ENCODE assay signal across 8 cellular contexts in the genomic region with DNA sequence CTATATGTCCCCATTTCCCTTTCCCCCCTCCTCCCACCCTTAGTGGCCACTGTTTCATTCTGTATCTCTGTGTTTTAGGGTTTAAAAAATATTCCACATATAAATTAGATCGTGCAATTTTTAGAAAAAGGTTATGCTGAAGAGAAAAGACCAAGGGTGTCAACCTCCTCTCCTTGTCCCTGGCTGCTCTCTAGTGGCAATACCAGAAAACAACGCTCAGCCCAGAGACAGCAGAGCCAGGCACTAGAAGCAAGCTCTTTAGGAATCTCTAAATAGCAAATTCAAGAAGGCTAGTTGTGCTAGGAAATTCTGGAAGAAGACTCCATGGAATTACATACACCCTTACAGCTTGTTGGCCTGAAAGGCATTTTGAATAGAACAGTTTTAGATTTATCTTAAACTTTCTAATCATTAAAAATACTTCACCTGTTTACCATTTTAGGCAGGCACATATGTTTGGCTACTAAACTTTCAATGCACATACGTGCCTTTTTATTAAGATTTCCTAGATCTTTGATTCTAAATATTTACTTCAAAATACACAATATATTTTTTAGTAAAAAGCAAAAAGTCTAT. TPM values are rescaled to one million over a fixed set of nuclear protein-coding genes. Genes with fewer than 3 reads are reported as not detected.
A peak's percentile ranks its signal among the peaks of the same experiment; 100 is the strongest.
DNase-seq lines count a peak whose midpoint lies in the region; ATAC-seq and TF ChIP-seq lines count a peak whose summit lies in the region.

No MANE protein-coding gene starts in this region.

- no peaks in the 10 kb centered on the region for H3K27me3 ChIP-seq in H7 (ENCODE audit: control insufficient read depth, insufficient read depth, low read length)
- H3K27me3 ChIP-seq in parathyroid adenoma (ENCODE audit: control insufficient read depth, insufficient read depth, low read length) = no peaks in the 10 kb centered on the region

- H2AFZ ChIP-seq in parathyroid adenoma = no peak overlapping the region

- H3K4me1 ChIP-seq in parathyroid adenoma = no peaks in the 10 kb centered on the region

- CTCF ChIA-PET in activated B cell treated with CpG ODN at 0.5 μM for 24 hours (lab: Charles Lee) = interaction anchor here (0.6 kb wide), 1 partner anchor 142 kb away, joined by 5 read pairs; no protein-coding TSS in a partner anchor

- H3K27ac Mint-ChIP-seq in activated B cell treated with CpG ODN at 0.5 μM for 24 hours = no peak overlapping the region
- H3K27ac Mint-ChIP-seq in natural killer cell treated with Interleukin-12 subunit alpha and Interleukin-12 subunit beta and Interleukin-15 and Interleukin-18, amount 100 ng/mL, for 72 hours = no peak overlapping the region

- DNase-seq in Right ventricle myocardium inferior (ENCODE audit: missing footprints) (no peak), cardiac septum (ENCODE audit: low spot score) (no peak), H7 (peak; percentile 61), NCI-H1092 (lab: John Stamatoyannopoulos, UW) (peak; percentile 7), activated B cell treated with CpG ODN at 0.5 μM for 24 hours (no peak), foreskin melanocyte (peak; percentile 64)
- DNase-seq in natural killer cell treated with Interleukin-12 subunit alpha and Interleukin-12 subunit beta and Interleukin-15 and Interleukin-18, amount 100 ng/mL, for 72 hours (ENCODE audit: low spot score) = no peak

- POLR2A ChIA-PET in activated B cell treated with CpG ODN at 0.5 μM for 24 hours (lab: Charles Lee) = no interaction called here

- TF ChIP-seq CTCF in activated B cell treated with CpG ODN at 0.5 μM for 24 hours (IDR thresholded peaks at IDR 0.05) (no peak), parathyroid adenoma (IDR thresholded peaks at IDR 0.05) (peak; percentile 69)

- H3K4me1 Mint-ChIP-seq in activated B cell treated with CpG ODN at 0.5 μM for 24 hours = peaks cover 6% of the 10 kb centered on the region
- H3K4me1 Mint-ChIP-seq in natural killer cell treated with Interleukin-12 subunit alpha and Interleukin-12 subunit beta and Interleukin-15 and Interleukin-18, amount 100 ng/mL, for 72 hours (ENCODE audit: low read depth in 2 of 2) = no peaks in the 10 kb centered on the region

- no peaks in the 10 kb centered on the region for H3K27me3 Mint-ChIP-seq in activated B cell treated with CpG ODN at 0.5 μM for 24 hours
- peaks cover 10 to 18% of the 10 kb centered on the region in 2 donors for H3K27me3 Mint-ChIP-seq in natural killer cell treated with Interleukin-12 subunit alpha and Interleukin-12 subunit beta and Interleukin-15 and Interleukin-18, amount 100 ng/mL, for 72 hours

- intact Hi-C loops in Right ventricle myocardium inferior (cut with DNase I) = loop anchor here (2.0 to 5.0 kb wide), 2 partner anchors 29 to 409 kb away; no protein-coding TSS in a partner anchor
- intact Hi-C loops in cardiac septum (cut with DNase I) = loop anchor here (1.0 to 5.0 kb wide), 3 partner anchors 28 to 495 kb away; a partner anchor contains a TSS
- intact Hi-C loops in activated B cell treated with CpG ODN at 0.5 μM for 24 hours (cut with micrococcal nuclease) = no loop called here

- H3K4me3 ChIP-seq in H7 (ENCODE audit: insufficient read depth, low read depth, low read length) = no peak overlapping the region
- H3K4me3 ChIP-seq in parathyroid adenoma (ENCODE audit: low read depth, low read length) = no peak overlapping the region

- no peaks in the 10 kb centered on the region for H3K9me3 ChIP-seq in parathyroid adenoma (ENCODE audit: control insufficient read depth, low read length)

- H3K36me3 Mint-ChIP-seq in activated B cell treated with CpG ODN at 0.5 μM for 24 hours (ENCODE audit: low read depth) = no peaks in the 10 kb centered on the region
- H3K36me3 Mint-ChIP-seq in natural killer cell treated with Interleukin-12 subunit alpha and Interleukin-12 subunit beta and Interleukin-15 and Interleukin-18, amount 100 ng/mL, for 72 hours = no peaks in the 10 kb centered on the region

- H3K4me3 Mint-ChIP-seq in activated B cell treated with CpG ODN at 0.5 μM for 24 hours = no peak overlapping the region
- H3K4me3 Mint-ChIP-seq in natural killer cell treated with Interleukin-12 subunit alpha and Interleukin-12 subunit beta and Interleukin-15 and Interleukin-18, amount 100 ng/mL, for 72 hours = no peak overlapping the region

- H3K9ac ChIP-seq in parathyroid adenoma = no peak overlapping the region

- no peak overlapping the region for H3K27ac ChIP-seq in parathyroid adenoma

- H3K79me2 ChIP-seq in parathyroid adenoma = no peaks in the 10 kb centered on the region

- H3K4me2 ChIP-seq in parathyroid adenoma (ENCODE audit: low read length) = no peak overlapping the region

- H3K9me3 Mint-ChIP-seq in activated B cell treated with CpG ODN at 0.5 μM for 24 hours = no peaks in the 10 kb centered on the region
- H3K9me3 Mint-ChIP-seq in natural killer cell treated with Interleukin-12 subunit alpha and Interleukin-12 subunit beta and Interleukin-15 and Interleukin-18, amount 100 ng/mL, for 72 hours = no peaks in the 10 kb centered on the region

- no peaks in the 10 kb centered on the region for H3K36me3 ChIP-seq in H7 (replicated peaks; ENCODE audit: control insufficient read depth, insufficient read depth, low read length)
- no peaks in the 10 kb centered on the region for H3K36me3 ChIP-seq in parathyroid adenoma (ENCODE audit: control insufficient read depth, insufficient read depth, low read length)

- ATAC-seq in Right ventricle myocardium inferior = peak; percentile 81
- peak; percentile 47 for ATAC-seq in activated B cell treated with CpG ODN at 0.5 μM for 24 hours (ENCODE audit: low read depth)
- ATAC-seq in natural killer cell treated with Interleukin-12 subunit alpha and Interleukin-12 subunit beta and Interleukin-15 and Interleukin-18, amount 100 ng/mL, for 72 hours = no peak

RNA-seq across cellular contexts. Expression of a gene that starts 35.1 kb away (rescaled TPM):
- total RNA-seq in Right ventricle myocardium inferior (55.7 TPM), cardiac septum (49.4 TPM), activated B cell treated with CpG ODN at 0.5 μM for 24 hours (179 and 205 TPM in 2 replicates)
- total RNA-seq in H7 (2014; rRNA removed; shearing (Covaris generic)) = 0.03 TPM in 1 of 2 replicates, not detected in the other
- 10 to 100 TPM in 1 of 2 donors, 1 to 10 TPM in 1; 1.5 to 26.2 TPM for total RNA-seq in natural killer cell treated with Interleukin-12 subunit alpha and Interleukin-12 subunit beta and Interleukin-15 and Interleukin-18, amount 100 ng/mL, for 72 hours

Comparison
In these comparisons a context has a peak if more than half of its experiments do, and no peak if none do; other contexts are left out.
1. ATAC-seq: peak in Right ventricle myocardium inferior (single experiment) and activated B cell treated with CpG ODN at 0.5 μM for 24 hours (single experiment); none in natural killer cell treated with Interleukin-12 subunit alpha and Interleukin-12 subunit beta and Interleukin-15 and Interleukin-18, amount 100 ng/mL, for 72 hours (0 of 2).
2. DNase-seq: peak in H7 (single experiment), NCI-H1092 (single experiment) and foreskin melanocyte (single experiment); none in Right ventricle myocardium inferior (single experiment), cardiac septum (single experiment), activated B cell treated with CpG ODN at 0.5 μM for 24 hours (single experiment) and natural killer cell treated with Interleukin-12 subunit alpha and Interleukin-12 subunit beta and Interleukin-15 and Interleukin-18, amount 100 ng/mL, for 72 hours (single experiment).